8 cellular contexts compared by ENCODE assay signal in the genomic region with DNA sequence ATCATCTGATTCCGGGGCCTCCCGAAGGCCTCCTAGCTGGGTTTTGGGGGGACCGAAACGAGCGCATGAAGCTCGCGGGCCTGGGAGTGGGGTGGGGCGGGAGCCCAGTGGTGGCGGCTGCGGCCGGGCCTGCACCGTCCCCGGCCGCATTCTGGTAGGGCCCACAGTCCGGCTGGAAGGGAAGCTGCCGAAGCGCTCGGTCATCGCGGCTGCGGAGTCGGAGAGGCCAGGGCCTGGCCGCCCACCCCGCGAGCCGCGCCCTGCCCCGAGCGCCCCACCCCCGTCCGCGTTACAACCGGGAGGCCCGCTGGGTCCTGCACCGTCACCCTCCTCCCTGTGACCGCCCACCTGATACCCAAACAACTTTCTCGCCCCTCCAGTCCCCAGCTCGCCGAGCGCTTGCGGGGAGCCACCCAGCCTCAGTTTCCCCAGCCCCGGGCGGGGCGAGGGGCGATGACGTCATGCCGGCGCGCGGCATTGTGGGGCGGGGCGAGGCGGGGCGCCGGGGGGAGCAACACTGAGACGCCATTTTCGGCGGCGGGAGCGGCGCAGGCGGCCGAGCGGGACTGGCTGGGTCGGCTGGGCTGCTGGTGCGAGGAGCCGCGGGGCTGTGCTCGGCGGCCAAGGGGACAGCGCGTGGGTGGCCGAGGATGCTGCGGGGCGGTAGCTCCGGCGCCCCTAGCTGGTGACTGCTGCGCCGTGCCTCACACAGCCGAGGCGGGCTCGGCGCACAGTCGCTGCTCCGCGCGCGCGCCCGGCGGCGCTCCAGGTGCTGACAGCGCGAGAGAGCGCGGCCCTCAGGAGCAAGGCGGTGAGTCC. TPM values are rescaled to one million over a fixed set of nuclear protein-coding genes. Genes with fewer than 3 reads are reported as not detected.
DNase-seq lines count a peak whose midpoint lies in the region; ATAC-seq and TF ChIP-seq lines count a peak whose summit lies in the region.

A gene (plus strand): TSS at position 528 of the 819 bp plus-strand sequence. CDS start 25,354 bp downstream, outside the sequence.

- CTCF ChIA-PET in activated CD8-positive, alpha-beta T cell treated with anti-CD3 and anti-CD28 coated beads for 36 hours (lab: Charles Lee): interaction anchor here (0.8 kb wide), 1 partner anchor 22 kb away, joined by 3 read pairs; no protein-coding TSS in a partner anchor

- peak within 1 kb of the TSS; percentile 98 for H3K27ac ChIP-seq in lower lobe of right lung

- no peak for TF ChIP-seq CTCF in activated CD8-positive, alpha-beta T cell treated with anti-CD3 and anti-CD28 coated beads for 36 hours (IDR thresholded peaks at IDR 0.05)
- TF ChIP-seq CTCF in lower lobe of right lung (IDR thresholded peaks at IDR 0.05): no peak

- peak within 1 kb of the TSS; percentile 85 for H3K27ac Mint-ChIP-seq in activated CD8-positive, alpha-beta T cell treated with anti-CD3 and anti-CD28 coated beads for 36 hours

- peak within 1 kb of the TSS; percentile 84 for H3K4me3 Mint-ChIP-seq in activated CD8-positive, alpha-beta T cell treated with anti-CD3 and anti-CD28 coated beads for 36 hours

- peak within 1 kb of the TSS; percentile 98 for H3K4me3 ChIP-seq in lower lobe of right lung

- ATAC-seq in HG02943 (IDR thresholded peaks at IDR 0.05; ENCODE audit: low read depth, unreplicated experiment): peak; percentile 59
- ATAC-seq in activated CD8-positive, alpha-beta T cell treated with anti-CD3 and anti-CD28 coated beads for 36 hours: peak; percentile 81
- ATAC-seq in lower lobe of right lung: peak; percentile 91 to 92

- H3K4me1 ChIP-seq in lower lobe of right lung: peaks cover 71% of the 10 kb centered on the region

- peaks cover 7% of the 10 kb centered on the region for H3K36me3 ChIP-seq in lower lobe of right lung

- H3K9me3 Mint-ChIP-seq in activated CD8-positive, alpha-beta T cell treated with anti-CD3 and anti-CD28 coated beads for 36 hours: no peaks in the 10 kb centered on the region

- DNase-seq in SIG-M5 treated with dmso at 0.1 percent for 504 hours (lab: John Stamatoyannopoulos, UW; ENCODE audit: unreplicated experiment) (peak; percentile 15), SIG-M5 (lab: John Stamatoyannopoulos, UW) (no peak), NCI-H2227 treated with DMSO at 0.1 percent for 48 hours (lab: John Stamatoyannopoulos, UW) (peak; percentile 29), ecto neural progenitor cell (ENCODE audit: low spot score) (peak; percentile 91), lower lobe of right lung (peak; percentile 87)
- peak; percentile 85 for DNase-seq in activated CD8-positive, alpha-beta T cell treated with anti-CD3 and anti-CD28 coated beads for 36 hours
- DNase-seq in stimulated activated CD4-positive, alpha-beta T cell treated with anti-CD3 and anti-CD28 coated beads, TNF-alpha, amount 100 ng/mL, for 1 hour (ENCODE audit: low read depth in 3 of 3, low spot score in 1 of 3): peak; percentile 49 to 89 (median 68)

- intact Hi-C loops in activated CD8-positive, alpha-beta T cell treated with anti-CD3 and anti-CD28 coated beads for 36 hours (cut with micrococcal nuclease): no loop called here
- intact Hi-C loops in lower lobe of right lung (cut with DNase I): no loop called here

- H3K4me1 Mint-ChIP-seq in activated CD8-positive, alpha-beta T cell treated with anti-CD3 and anti-CD28 coated beads for 36 hours (ENCODE audit: low read depth): peaks cover 30% of the 10 kb centered on the region

- POLR2A ChIA-PET in activated CD8-positive, alpha-beta T cell treated with anti-CD3 and anti-CD28 coated beads for 36 hours (lab: Charles Lee): interaction anchor here (0.8 to 2.8 kb wide), 7 partner anchors 13 to 295 kb away, joined by 3 to 19 read pairs (median 3); a partner anchor contains a TSS

- no peaks in the 10 kb centered on the region for H3K27me3 ChIP-seq in lower lobe of right lung (ENCODE audit: low read depth)

- no peaks in the 10 kb centered on the region for H3K9me3 ChIP-seq in lower lobe of right lung

- H3K27me3 Mint-ChIP-seq in activated CD8-positive, alpha-beta T cell treated with anti-CD3 and anti-CD28 coated beads for 36 hours: no peaks in the 10 kb centered on the region

- H3K36me3 Mint-ChIP-seq in activated CD8-positive, alpha-beta T cell treated with anti-CD3 and anti-CD28 coated beads for 36 hours (ENCODE audit: low read depth): peaks cover 3% of the 10 kb centered on the region

RNA-seq across cellular contexts. Expression of the gene that starts here (rescaled TPM):
- total RNA-seq in activated CD8-positive, alpha-beta T cell treated with anti-CD3 and anti-CD28 coated beads for 36 hours: 100 to 1,000 TPM in 1 of 2 experiments, 10 to 100 TPM in 1; 97.5 to 101 TPM
- total RNA-seq in lower lobe of right lung: 171 TPM
